Comparison of ENCODE assay signal across 10 cellular contexts in genomic region chr7:29337628-29338116, GRCh38.
A peak's percentile ranks its signal among the peaks of the same experiment; 100 is the strongest.
DNase-seq lines count a peak whose midpoint lies in the region; ATAC-seq and TF ChIP-seq lines count a peak whose summit lies in the region.
"Had no signal": no experiment of that assay in that cellular context is flagged by ENCODE, and none has a peak within 500 bp of the region (broad histone marks: within the 10 kb centered on the region; RNA-seq: fewer than 3 reads in every experiment).

No MANE protein-coding gene starts in this region.

- peak; percentile 47 for ATAC-seq in left ventricle myocardium superior
- no peak for ATAC-seq in Right ventricle myocardium inferior
- ATAC-seq in GM21423 (IDR thresholded peaks at IDR 0.05; ENCODE audit: unreplicated experiment) = no peak
- ATAC-seq: Panc1 had no signal

- no peak overlapping the region for H3K4me3 ChIP-seq in MG63

- H3K4me3 Mint-ChIP-seq in activated T-cell treated with anti-CD3 and anti-CD28 coated beads, Interleukin-2, amount 50 U/mL, for 24 hours = peak overlapping the region; percentile 2
- H3K4me3 Mint-ChIP-seq in immature natural killer cell = peak overlapping the region; percentile 64 to 81 (median 73)
- H3K4me3 Mint-ChIP-seq in type B pancreatic cell = no peak overlapping the region
- H3K4me3 Mint-ChIP-seq: CD4-positive, CD25-positive, alpha-beta regulatory T cell had no signal

- no peaks in the 10 kb centered on the region for H3K9me3 ChIP-seq in MG63

- H3K27me3 Mint-ChIP-seq in activated T-cell treated with anti-CD3 and anti-CD28 coated beads, Interleukin-2, amount 50 U/mL, for 24 hours = no peaks in the 10 kb centered on the region
- H3K27me3 Mint-ChIP-seq in immature natural killer cell (ENCODE audit: low read depth in 3 of 3) = peaks cover 0 to 8% (median 1%) of the 10 kb centered on the region in 3 donors
- H3K27me3 Mint-ChIP-seq in type B pancreatic cell = peaks cover 3% of the 10 kb centered on the region
- H3K27me3 Mint-ChIP-seq: CD4-positive, CD25-positive, alpha-beta regulatory T cell had no signal

- intact Hi-C loops in left ventricle myocardium superior (cut with micrococcal nuclease) = no loop called here
- intact Hi-C loops in Right ventricle myocardium inferior (cut with DNase I) = no loop called here

- no peaks in the 10 kb centered on the region for H3K36me3 ChIP-seq in MG63

- DNase-seq in left ventricle myocardium superior = no peak
- DNase-seq in Right ventricle myocardium inferior (ENCODE audit: missing footprints) = no peak
- no peak for DNase-seq in activated T-cell treated with anti-CD3 and anti-CD28 coated beads, Interleukin-2, amount 50 U/mL, for 24 hours
- peak; percentile 75 to 80 (median 76) for DNase-seq in immature natural killer cell
- no peak for DNase-seq in type B pancreatic cell (ENCODE audit: extremely low spot score, unreplicated experiment)
- no peak for DNase-seq in NCI-H524 treated with DMSO at 0.1 percent for 48 hours (lab: John Stamatoyannopoulos, UW)
- DNase-seq in MG63 = no peak

- H3K36me3 Mint-ChIP-seq in activated T-cell treated with anti-CD3 and anti-CD28 coated beads, Interleukin-2, amount 50 U/mL, for 24 hours (ENCODE audit: low read depth) = no peaks in the 10 kb centered on the region
- H3K36me3 Mint-ChIP-seq in immature natural killer cell (peaks cover 0 to 3% (median 2%) of the 10 kb centered on the region in 3 donors), type B pancreatic cell (no peaks in the 10 kb centered on the region)
- H3K36me3 Mint-ChIP-seq: CD4-positive, CD25-positive, alpha-beta regulatory T cell had no signal

- H3K4me1 Mint-ChIP-seq in activated T-cell treated with anti-CD3 and anti-CD28 coated beads, Interleukin-2, amount 50 U/mL, for 24 hours (ENCODE audit: low read depth) = peaks cover 23% of the 10 kb centered on the region
- H3K4me1 Mint-ChIP-seq in immature natural killer cell (peaks cover 46 to 51% of the 10 kb centered on the region in 2 donors), type B pancreatic cell (ENCODE audit: unreplicated experiment) (peaks cover 33% of the 10 kb centered on the region)

- H3K27me3 ChIP-seq in MG63 = no peaks in the 10 kb centered on the region

- H3K9me3 Mint-ChIP-seq in activated T-cell treated with anti-CD3 and anti-CD28 coated beads, Interleukin-2, amount 50 U/mL, for 24 hours = no peaks in the 10 kb centered on the region
- H3K9me3 Mint-ChIP-seq in immature natural killer cell (no peaks in the 10 kb centered on the region), type B pancreatic cell (no peaks in the 10 kb centered on the region)

- no peak for TF ChIP-seq CTCF in type B pancreatic cell (conservative IDR thresholded peaks at IDR 0.05)

- H3K27ac Mint-ChIP-seq in activated T-cell treated with anti-CD3 and anti-CD28 coated beads, Interleukin-2, amount 50 U/mL, for 24 hours = peak overlapping the region; percentile 35
- H3K27ac Mint-ChIP-seq in immature natural killer cell = peak overlapping the region; percentile 58 to 92 (median 87)
- peak overlapping the region; percentile 21 for H3K27ac Mint-ChIP-seq in type B pancreatic cell
- H3K27ac Mint-ChIP-seq: CD4-positive, CD25-positive, alpha-beta regulatory T cell had no signal

Comparison
In these comparisons a context has a peak if more than half of its experiments do, and no peak if none do; other contexts are left out.
1. DNase-seq: peak in immature natural killer cell (3 of 3); none in left ventricle myocardium superior (single experiment), Right ventricle myocardium inferior (single experiment), activated T-cell treated with anti-CD3 and anti-CD28 coated beads, Interleukin-2, amount 50 U/mL, for 24 hours (single experiment), type B pancreatic cell (single experiment), NCI-H524 treated with DMSO at 0.1 percent for 48 hours (single experiment) and MG63 (single experiment).
2. H3K27ac Mint-ChIP-seq: peak in every context shown above with its lines; median percentile 87 in immature natural killer cell; 35 in activated T-cell treated with anti-CD3 and anti-CD28 coated beads, Interleukin-2, amount 50 U/mL, for 24 hours; 21 in type B pancreatic cell.